In the genomic region with DNA sequence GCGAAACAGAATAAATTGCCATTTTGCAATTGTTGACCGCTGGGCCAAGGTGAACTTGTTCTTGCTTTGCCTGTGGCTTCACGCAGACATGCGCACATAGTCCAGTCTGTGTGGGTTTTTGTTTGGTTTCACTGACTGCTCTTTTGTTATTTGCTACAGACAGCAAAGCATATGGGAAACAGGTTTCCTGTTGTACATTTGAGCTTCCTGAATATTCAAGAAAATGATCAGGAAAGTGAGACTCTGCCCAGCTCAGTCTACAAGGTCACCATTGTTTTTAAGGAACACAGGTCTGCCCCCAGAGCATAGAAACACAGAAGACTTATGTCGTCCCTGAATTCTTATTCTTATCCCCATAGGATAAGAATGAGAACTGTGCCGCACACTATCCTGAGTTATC, we compare ENCODE assay signal across 1 cellular context.
TF ChIP-seq lines count a peak whose summit lies in the region.

No MANE protein-coding gene starts in this region.

TF ChIP-seq in GM23338, 12 proteins besides CTCF, POLR2A, EP300 and RAD21 (continued from another document):
- TF ChIP-seq, protein P1, sequence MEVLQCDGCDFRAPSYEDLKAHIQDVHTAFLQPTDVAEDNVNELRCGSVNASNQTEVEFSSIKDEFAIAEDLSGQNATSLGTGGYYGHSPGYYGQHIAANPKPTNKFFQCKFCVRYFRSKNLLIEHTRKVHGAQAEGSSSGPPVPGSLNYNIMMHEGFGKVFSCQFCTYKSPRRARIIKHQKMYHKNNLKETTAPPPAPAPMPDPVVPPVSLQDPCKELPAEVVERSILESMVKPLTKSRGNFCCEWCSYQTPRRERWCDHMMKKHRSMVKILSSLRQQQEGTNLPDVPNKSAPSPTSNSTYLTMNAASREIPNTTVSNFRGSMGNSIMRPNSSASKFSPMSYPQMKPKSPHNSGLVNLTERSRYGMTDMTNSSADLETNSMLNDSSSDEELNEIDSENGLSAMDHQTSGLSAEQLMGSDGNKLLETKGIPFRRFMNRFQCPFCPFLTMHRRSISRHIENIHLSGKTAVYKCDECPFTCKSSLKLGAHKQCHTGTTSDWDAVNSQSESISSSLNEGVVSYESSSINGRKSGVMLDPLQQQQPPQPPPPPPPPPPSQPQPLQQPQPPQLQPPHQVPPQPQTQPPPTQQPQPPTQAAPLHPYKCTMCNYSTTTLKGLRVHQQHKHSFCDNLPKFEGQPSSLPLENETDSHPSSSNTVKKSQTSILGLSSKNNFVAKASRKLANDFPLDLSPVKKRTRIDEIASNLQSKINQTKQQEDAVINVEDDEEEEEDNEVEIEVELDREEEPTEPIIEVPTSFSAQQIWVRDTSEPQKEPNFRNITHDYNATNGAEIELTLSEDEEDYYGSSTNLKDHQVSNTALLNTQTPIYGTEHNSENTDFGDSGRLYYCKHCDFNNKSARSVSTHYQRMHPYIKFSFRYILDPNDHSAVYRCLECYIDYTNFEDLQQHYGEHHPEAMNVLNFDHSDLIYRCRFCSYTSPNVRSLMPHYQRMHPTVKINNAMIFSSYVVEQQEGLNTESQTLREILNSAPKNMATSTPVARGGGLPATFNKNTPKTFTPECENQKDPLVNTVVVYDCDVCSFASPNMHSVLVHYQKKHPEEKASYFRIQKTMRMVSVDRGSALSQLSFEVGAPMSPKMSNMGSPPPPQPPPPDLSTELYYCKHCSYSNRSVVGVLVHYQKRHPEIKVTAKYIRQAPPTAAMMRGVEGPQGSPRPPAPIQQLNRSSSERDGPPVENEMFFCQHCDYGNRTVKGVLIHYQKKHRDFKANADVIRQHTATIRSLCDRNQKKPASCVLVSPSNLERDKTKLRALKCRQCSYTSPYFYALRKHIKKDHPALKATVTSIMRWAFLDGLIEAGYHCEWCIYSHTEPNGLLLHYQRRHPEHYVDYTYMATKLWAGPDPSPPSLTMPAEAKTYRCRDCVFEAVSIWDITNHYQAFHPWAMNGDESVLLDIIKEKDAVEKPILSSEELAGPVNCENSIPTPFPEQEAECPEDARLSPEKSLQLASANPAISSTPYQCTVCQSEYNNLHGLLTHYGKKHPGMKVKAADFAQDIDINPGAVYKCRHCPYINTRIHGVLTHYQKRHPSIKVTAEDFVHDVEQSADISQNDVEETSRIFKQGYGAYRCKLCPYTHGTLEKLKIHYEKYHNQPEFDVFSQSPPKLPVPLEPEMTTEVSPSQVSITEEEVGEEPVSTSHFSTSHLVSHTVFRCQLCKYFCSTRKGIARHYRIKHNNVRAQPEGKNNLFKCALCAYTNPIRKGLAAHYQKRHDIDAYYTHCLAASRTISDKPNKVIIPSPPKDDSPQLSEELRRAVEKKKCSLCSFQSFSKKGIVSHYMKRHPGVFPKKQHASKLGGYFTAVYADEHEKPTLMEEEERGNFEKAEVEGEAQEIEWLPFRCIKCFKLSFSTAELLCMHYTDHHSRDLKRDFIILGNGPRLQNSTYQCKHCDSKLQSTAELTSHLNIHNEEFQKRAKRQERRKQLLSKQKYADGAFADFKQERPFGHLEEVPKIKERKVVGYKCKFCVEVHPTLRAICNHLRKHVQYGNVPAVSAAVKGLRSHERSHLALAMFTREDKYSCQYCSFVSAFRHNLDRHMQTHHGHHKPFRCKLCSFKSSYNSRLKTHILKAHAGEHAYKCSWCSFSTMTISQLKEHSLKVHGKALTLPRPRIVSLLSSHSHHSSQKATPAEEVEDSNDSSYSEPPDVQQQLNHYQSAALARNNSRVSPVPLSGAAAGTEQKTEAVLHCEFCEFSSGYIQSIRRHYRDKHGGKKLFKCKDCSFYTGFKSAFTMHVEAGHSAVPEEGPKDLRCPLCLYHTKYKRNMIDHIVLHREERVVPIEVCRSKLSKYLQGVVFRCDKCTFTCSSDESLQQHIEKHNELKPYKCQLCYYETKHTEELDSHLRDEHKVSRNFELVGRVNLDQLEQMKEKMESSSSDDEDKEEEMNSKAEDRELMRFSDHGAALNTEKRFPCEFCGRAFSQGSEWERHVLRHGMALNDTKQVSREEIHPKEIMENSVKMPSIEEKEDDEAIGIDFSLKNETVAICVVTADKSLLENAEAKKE (CRISPR knock-in tag; IDR thresholded peaks at IDR 0.05): no peak
- TF ChIP-seq, protein P2, sequence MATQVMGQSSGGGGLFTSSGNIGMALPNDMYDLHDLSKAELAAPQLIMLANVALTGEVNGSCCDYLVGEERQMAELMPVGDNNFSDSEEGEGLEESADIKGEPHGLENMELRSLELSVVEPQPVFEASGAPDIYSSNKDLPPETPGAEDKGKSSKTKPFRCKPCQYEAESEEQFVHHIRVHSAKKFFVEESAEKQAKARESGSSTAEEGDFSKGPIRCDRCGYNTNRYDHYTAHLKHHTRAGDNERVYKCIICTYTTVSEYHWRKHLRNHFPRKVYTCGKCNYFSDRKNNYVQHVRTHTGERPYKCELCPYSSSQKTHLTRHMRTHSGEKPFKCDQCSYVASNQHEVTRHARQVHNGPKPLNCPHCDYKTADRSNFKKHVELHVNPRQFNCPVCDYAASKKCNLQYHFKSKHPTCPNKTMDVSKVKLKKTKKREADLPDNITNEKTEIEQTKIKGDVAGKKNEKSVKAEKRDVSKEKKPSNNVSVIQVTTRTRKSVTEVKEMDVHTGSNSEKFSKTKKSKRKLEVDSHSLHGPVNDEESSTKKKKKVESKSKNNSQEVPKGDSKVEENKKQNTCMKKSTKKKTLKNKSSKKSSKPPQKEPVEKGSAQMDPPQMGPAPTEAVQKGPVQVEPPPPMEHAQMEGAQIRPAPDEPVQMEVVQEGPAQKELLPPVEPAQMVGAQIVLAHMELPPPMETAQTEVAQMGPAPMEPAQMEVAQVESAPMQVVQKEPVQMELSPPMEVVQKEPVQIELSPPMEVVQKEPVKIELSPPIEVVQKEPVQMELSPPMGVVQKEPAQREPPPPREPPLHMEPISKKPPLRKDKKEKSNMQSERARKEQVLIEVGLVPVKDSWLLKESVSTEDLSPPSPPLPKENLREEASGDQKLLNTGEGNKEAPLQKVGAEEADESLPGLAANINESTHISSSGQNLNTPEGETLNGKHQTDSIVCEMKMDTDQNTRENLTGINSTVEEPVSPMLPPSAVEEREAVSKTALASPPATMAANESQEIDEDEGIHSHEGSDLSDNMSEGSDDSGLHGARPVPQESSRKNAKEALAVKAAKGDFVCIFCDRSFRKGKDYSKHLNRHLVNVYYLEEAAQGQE (IDR thresholded peaks at IDR 0.05; ENCODE audit: unreplicated experiment): no peak
- no peak for TF ChIP-seq NANOG (IDR thresholded peaks at IDR 0.05; ENCODE audit: borderline replicate concordance)
- TF ChIP-seq ZNF331 (CRISPR knock-in tag; IDR thresholded peaks at IDR 0.05; ENCODE audit: low read depth): no peak
- no peak for TF ChIP-seq CREB1 (CRISPR knock-in tag; IDR thresholded peaks at IDR 0.05; ENCODE audit: low read depth)
- no peak for TF ChIP-seq ZNF114 (CRISPR knock-in tag; IDR thresholded peaks at IDR 0.05)
